Comparison of ENCODE assay signal across 1 cellular context in genomic region chr2:27189989-27190388, GRCh38.
TF ChIP-seq lines count a peak whose summit lies in the region.

No MANE protein-coding gene starts in this region.

TF ChIP-seq in GM23338, 12 proteins besides CTCF, POLR2A, EP300 and RAD21 (continued from another document):
- TF ChIP-seq, protein P1, sequence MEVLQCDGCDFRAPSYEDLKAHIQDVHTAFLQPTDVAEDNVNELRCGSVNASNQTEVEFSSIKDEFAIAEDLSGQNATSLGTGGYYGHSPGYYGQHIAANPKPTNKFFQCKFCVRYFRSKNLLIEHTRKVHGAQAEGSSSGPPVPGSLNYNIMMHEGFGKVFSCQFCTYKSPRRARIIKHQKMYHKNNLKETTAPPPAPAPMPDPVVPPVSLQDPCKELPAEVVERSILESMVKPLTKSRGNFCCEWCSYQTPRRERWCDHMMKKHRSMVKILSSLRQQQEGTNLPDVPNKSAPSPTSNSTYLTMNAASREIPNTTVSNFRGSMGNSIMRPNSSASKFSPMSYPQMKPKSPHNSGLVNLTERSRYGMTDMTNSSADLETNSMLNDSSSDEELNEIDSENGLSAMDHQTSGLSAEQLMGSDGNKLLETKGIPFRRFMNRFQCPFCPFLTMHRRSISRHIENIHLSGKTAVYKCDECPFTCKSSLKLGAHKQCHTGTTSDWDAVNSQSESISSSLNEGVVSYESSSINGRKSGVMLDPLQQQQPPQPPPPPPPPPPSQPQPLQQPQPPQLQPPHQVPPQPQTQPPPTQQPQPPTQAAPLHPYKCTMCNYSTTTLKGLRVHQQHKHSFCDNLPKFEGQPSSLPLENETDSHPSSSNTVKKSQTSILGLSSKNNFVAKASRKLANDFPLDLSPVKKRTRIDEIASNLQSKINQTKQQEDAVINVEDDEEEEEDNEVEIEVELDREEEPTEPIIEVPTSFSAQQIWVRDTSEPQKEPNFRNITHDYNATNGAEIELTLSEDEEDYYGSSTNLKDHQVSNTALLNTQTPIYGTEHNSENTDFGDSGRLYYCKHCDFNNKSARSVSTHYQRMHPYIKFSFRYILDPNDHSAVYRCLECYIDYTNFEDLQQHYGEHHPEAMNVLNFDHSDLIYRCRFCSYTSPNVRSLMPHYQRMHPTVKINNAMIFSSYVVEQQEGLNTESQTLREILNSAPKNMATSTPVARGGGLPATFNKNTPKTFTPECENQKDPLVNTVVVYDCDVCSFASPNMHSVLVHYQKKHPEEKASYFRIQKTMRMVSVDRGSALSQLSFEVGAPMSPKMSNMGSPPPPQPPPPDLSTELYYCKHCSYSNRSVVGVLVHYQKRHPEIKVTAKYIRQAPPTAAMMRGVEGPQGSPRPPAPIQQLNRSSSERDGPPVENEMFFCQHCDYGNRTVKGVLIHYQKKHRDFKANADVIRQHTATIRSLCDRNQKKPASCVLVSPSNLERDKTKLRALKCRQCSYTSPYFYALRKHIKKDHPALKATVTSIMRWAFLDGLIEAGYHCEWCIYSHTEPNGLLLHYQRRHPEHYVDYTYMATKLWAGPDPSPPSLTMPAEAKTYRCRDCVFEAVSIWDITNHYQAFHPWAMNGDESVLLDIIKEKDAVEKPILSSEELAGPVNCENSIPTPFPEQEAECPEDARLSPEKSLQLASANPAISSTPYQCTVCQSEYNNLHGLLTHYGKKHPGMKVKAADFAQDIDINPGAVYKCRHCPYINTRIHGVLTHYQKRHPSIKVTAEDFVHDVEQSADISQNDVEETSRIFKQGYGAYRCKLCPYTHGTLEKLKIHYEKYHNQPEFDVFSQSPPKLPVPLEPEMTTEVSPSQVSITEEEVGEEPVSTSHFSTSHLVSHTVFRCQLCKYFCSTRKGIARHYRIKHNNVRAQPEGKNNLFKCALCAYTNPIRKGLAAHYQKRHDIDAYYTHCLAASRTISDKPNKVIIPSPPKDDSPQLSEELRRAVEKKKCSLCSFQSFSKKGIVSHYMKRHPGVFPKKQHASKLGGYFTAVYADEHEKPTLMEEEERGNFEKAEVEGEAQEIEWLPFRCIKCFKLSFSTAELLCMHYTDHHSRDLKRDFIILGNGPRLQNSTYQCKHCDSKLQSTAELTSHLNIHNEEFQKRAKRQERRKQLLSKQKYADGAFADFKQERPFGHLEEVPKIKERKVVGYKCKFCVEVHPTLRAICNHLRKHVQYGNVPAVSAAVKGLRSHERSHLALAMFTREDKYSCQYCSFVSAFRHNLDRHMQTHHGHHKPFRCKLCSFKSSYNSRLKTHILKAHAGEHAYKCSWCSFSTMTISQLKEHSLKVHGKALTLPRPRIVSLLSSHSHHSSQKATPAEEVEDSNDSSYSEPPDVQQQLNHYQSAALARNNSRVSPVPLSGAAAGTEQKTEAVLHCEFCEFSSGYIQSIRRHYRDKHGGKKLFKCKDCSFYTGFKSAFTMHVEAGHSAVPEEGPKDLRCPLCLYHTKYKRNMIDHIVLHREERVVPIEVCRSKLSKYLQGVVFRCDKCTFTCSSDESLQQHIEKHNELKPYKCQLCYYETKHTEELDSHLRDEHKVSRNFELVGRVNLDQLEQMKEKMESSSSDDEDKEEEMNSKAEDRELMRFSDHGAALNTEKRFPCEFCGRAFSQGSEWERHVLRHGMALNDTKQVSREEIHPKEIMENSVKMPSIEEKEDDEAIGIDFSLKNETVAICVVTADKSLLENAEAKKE (CRISPR knock-in tag; IDR thresholded peaks at IDR 0.05) = no peak
- TF ChIP-seq ZNF114 (CRISPR knock-in tag; IDR thresholded peaks at IDR 0.05) (no peak), CREB1 (CRISPR knock-in tag; IDR thresholded peaks at IDR 0.05; ENCODE audit: low read depth) (no peak), EZH2phosphoT487 (IDR thresholded peaks at IDR 0.05; ENCODE audit: unreplicated experiment) (no peak), ZNF331 (CRISPR knock-in tag; IDR thresholded peaks at IDR 0.05; ENCODE audit: low read depth) (no peak), NANOG (IDR thresholded peaks at IDR 0.05; ENCODE audit: borderline replicate concordance) (no peak), ETS1 (IDR thresholded peaks at IDR 0.05) (no peak)
- TF ChIP-seq, protein P2, sequence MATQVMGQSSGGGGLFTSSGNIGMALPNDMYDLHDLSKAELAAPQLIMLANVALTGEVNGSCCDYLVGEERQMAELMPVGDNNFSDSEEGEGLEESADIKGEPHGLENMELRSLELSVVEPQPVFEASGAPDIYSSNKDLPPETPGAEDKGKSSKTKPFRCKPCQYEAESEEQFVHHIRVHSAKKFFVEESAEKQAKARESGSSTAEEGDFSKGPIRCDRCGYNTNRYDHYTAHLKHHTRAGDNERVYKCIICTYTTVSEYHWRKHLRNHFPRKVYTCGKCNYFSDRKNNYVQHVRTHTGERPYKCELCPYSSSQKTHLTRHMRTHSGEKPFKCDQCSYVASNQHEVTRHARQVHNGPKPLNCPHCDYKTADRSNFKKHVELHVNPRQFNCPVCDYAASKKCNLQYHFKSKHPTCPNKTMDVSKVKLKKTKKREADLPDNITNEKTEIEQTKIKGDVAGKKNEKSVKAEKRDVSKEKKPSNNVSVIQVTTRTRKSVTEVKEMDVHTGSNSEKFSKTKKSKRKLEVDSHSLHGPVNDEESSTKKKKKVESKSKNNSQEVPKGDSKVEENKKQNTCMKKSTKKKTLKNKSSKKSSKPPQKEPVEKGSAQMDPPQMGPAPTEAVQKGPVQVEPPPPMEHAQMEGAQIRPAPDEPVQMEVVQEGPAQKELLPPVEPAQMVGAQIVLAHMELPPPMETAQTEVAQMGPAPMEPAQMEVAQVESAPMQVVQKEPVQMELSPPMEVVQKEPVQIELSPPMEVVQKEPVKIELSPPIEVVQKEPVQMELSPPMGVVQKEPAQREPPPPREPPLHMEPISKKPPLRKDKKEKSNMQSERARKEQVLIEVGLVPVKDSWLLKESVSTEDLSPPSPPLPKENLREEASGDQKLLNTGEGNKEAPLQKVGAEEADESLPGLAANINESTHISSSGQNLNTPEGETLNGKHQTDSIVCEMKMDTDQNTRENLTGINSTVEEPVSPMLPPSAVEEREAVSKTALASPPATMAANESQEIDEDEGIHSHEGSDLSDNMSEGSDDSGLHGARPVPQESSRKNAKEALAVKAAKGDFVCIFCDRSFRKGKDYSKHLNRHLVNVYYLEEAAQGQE (IDR thresholded peaks at IDR 0.05; ENCODE audit: unreplicated experiment) = no peak
